Comparison of ENCODE assay signal across 9 cellular contexts in the genomic region with DNA sequence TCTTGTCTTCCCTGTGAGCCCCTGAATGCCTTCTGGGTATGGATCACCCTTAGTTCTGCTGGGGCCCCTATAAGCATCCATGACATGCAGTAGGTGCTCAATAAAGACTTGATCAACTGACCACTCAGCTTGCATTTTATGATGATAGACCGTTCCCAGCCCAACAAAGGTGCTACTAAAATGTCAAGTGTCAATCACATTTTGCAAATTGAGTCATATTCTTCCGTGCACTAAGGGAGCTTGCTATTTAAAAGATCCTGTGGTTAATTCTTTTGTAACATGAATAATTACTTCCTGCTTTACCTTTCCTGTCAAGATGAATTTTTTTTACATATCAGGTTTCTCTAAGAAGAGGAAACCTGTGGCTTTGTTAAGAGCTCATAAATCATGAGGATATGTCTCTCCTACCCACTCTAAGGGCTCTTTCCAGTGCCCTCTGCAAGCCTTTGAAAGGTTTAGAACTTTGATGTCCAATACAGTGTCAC. TPM values are rescaled to one million over a fixed set of nuclear protein-coding genes. Genes with fewer than 3 reads are reported as not detected.
DNase-seq lines count a peak whose midpoint lies in the region; ATAC-seq and TF ChIP-seq lines count a peak whose summit lies in the region.
"Had no signal": no experiment of that assay in that cellular context is flagged by ENCODE, and none has a peak within 500 bp of the region (broad histone marks: within the 10 kb centered on the region; RNA-seq: fewer than 3 reads in every experiment).

No MANE protein-coding gene starts in this region.

- H3K9ac ChIP-seq in KMS-11 (no peak overlapping the region), SU-DHL-6 (ENCODE audit: low read length) (peak overlapping the region; percentile 54)

- H3K4me1 ChIP-seq in KMS-11 (ENCODE audit: low read depth, poor library complexity, severe bottlenecking): peaks cover 51% of the 10 kb centered on the region
- H3K4me1 ChIP-seq in tibial nerve: no peaks in the 10 kb centered on the region

- H3K9me3 Mint-ChIP-seq in memory B cell: no peaks in the 10 kb centered on the region

- ATAC-seq in GM18498 (IDR thresholded peaks at IDR 0.05; ENCODE audit: unreplicated experiment): peak; percentile 46
- peak; percentile 54 for ATAC-seq in memory B cell (ENCODE audit: low read depth)
- ATAC-seq in GM19023 (IDR thresholded peaks at IDR 0.05; ENCODE audit: unreplicated experiment): no peak

- peak overlapping the region; percentile 59 for H3K4me3 Mint-ChIP-seq in memory B cell

- H3K36me3 ChIP-seq in KMS-11 (ENCODE audit: insufficient read depth): no peaks in the 10 kb centered on the region
- no peaks in the 10 kb centered on the region for H3K36me3 ChIP-seq in SU-DHL-6 (ENCODE audit: low read length)
- no peaks in the 10 kb centered on the region for H3K36me3 ChIP-seq in tibial nerve

- no peak for TF ChIP-seq POLR2A in tibial nerve (IDR thresholded peaks at IDR 0.05)

- H3K79me2 ChIP-seq in KMS-11 (ENCODE audit: insufficient read depth, low read depth) (peaks cover 4% of the 10 kb centered on the region; the same call in 1 of the 2 replicates), SU-DHL-6 (ENCODE audit: insufficient read depth, low read length) (peaks cover 64% of the 10 kb centered on the region)

- H3K4me2 ChIP-seq in KMS-11: peak overlapping the region; percentile 25; the same call in 1 of the 2 replicates
- H3K4me2 ChIP-seq in SU-DHL-6 (ENCODE audit: low read depth, low read length, poor library complexity, severe bottlenecking): peak overlapping the region; percentile 82

- H3K4me1 Mint-ChIP-seq in memory B cell: peaks cover 33% of the 10 kb centered on the region

- H2AFZ ChIP-seq in KMS-11 (ENCODE audit: low read depth) (no peak overlapping the region), SU-DHL-6 (ENCODE audit: low read depth, low read length, severe bottlenecking) (no peak overlapping the region)

- 63 to 72% methylated on average over 1 to 2 of the region's 2 CpGs for WGBS in tibial nerve, 2 donors

- H3K4me3 ChIP-seq in KMS-11 (IDR thresholded peaks at IDR 0.05; ENCODE audit: insufficient read depth, low read depth, low read length) (no peak overlapping the region), SU-DHL-6 (ENCODE audit: insufficient read depth, low read length, poor library complexity, severe bottlenecking) (peak overlapping the region; percentile 14), tibial nerve (no peak overlapping the region)

- no peak for TF ChIP-seq CTCF in KMS-11 (conservative IDR thresholded peaks at IDR 0.05; ENCODE audit: low read depth, low read length)
- TF ChIP-seq CTCF in SU-DHL-6 (IDR thresholded peaks at IDR 0.05; ENCODE audit: insufficient read depth, low read length, poor library complexity, severe bottlenecking): no peak
- no peak for TF ChIP-seq CTCF in tibial nerve (IDR thresholded peaks at IDR 0.05)

- H4K20me1 ChIP-seq in KMS-11 (ENCODE audit: insufficient read depth) (no peaks in the 10 kb centered on the region), SU-DHL-6 (ENCODE audit: low read depth, low read length) (no peaks in the 10 kb centered on the region)

- H3K27me3 ChIP-seq in KMS-11 (ENCODE audit: insufficient read depth, low read depth) (no peaks in the 10 kb centered on the region), SU-DHL-6 (ENCODE audit: low read length) (no peaks in the 10 kb centered on the region), tibial nerve (no peaks in the 10 kb centered on the region)

- TF ChIP-seq EP300 in tibial nerve (IDR thresholded peaks at IDR 0.05): no peak

- peaks cover 27% of the 10 kb centered on the region for H3F3A ChIP-seq in SU-DHL-6 (ENCODE audit: insufficient read depth)

- DNase-seq in memory B cell (ENCODE audit: low spot score in 2 of 2) (no peak), tibial nerve (ENCODE audit: low spot score in 2 of 2) (no peak), mucosa of gallbladder (ENCODE audit: low spot score) (no peak), OCI-M2 (lab: John Stamatoyannopoulos, UW; ENCODE audit: unreplicated experiment) (no peak)
- DNase-seq: mesendoderm had no signal

- H3K36me3 Mint-ChIP-seq in memory B cell: peaks cover 6% of the 10 kb centered on the region

- H3K9me3 ChIP-seq in SU-DHL-6 (ENCODE audit: insufficient read depth, low read length) (no peaks in the 10 kb centered on the region), tibial nerve (no peaks in the 10 kb centered on the region)

- peak overlapping the region; percentile 36; the same call in 1 of the 2 replicates for H3K27ac ChIP-seq in KMS-11
- peak overlapping the region; percentile 95 for H3K27ac ChIP-seq in SU-DHL-6 (ENCODE audit: low read depth, low read length)
- no peak overlapping the region for H3K27ac ChIP-seq in tibial nerve

- peak overlapping the region; percentile 81 for H3K27ac Mint-ChIP-seq in memory B cell

- H3K27me3 Mint-ChIP-seq in memory B cell: no peaks in the 10 kb centered on the region

- H3K9me2 ChIP-seq in SU-DHL-6 (replicated peaks; ENCODE audit: insufficient read depth, low read length): no peaks in the 10 kb centered on the region

RNA-seq across cellular contexts. Expression of a gene that starts 47.6 kb away (rescaled TPM):
- total RNA-seq in tibial nerve (10 to 100 TPM; 17.3 to 24.5 (median 20.9) TPM), mucosa of gallbladder (29.1 TPM)

Comparison
In these comparisons a context has a peak if more than half of its experiments do, and no peak if none do; other contexts are left out.
1. H3K27ac ChIP-seq: peak in KMS-11 (single experiment) and SU-DHL-6 (single experiment); none in tibial nerve (0 of 4).